Comparison of ENCODE assay signal across 28 cellular contexts in the genomic region with DNA sequence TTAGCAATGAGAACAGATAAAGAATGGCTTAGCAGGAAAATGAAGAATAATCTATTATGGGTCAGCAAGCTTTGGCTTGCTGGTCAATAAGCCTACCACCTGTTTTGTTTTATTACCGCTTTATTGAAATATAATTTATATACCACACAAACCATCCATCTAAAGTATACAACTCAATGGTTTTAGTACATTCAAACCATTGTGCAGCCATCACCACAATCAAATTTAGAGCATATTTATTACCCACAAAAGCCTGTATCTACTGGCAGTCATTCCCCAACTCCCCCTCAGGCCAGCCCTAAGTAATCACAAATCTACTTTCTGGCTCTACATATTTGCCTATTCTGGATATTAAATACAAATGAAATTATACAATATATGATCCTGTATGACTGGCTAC.
"Had no signal": no experiment of that assay in that cellular context is flagged by ENCODE, and none has a peak within 500 bp of the region (broad histone marks: within the 10 kb centered on the region; RNA-seq: fewer than 3 reads in every experiment).

No MANE protein-coding gene starts in this region.

- H3K27ac Mint-ChIP-seq: activated naive CD4-positive, alpha-beta T cell treated with anti-CD3 and anti-CD28 coated beads, Interleukin-2, amount 50 U/mL, for 72 hours; stimulated activated naive B cell treated with anti-CD40 and anti-IgM and Interleukin-4, amounts not matched to agents 10 μg/mL and 1 μg/mL and 100 μg/mL, for 72 hours had no signal

- H3K27me3 ChIP-seq: adrenal gland, body of pancreas, gastrocnemius medialis, testis, transverse colon had no signal

- H3K4me3 ChIP-seq: adrenal gland, body of pancreas, coronary artery, gastrocnemius medialis, testis, transverse colon had no signal

- ATAC-seq: activated naive CD4-positive, alpha-beta T cell treated with anti-CD3 and anti-CD28 coated beads, Interleukin-2, amount 50 U/mL, for 72 hours; activated T-cell treated with anti-CD3 and anti-CD28 coated beads, Interleukin-2, amount 50 U/mL, for 72 hours; body of pancreas; effector memory CD8-positive, alpha-beta T cell; gastrocnemius medialis; left cardiac atrium; naive thymus-derived CD8-positive, alpha-beta T cell; right cardiac atrium; stimulated activated naive B cell treated with anti-CD40 and anti-IgM and Interleukin-4, amounts not matched to agents 10 μg/mL and 1 μg/mL and 100 μg/mL, for 72 hours had no signal

- H3K36me3 ChIP-seq: adrenal gland, gastrocnemius medialis, transverse colon had no signal

- H3K9me3 ChIP-seq: adrenal gland, body of pancreas, gastrocnemius medialis, testis, transverse colon had no signal

- H3K9me3 Mint-ChIP-seq: activated naive CD4-positive, alpha-beta T cell treated with anti-CD3 and anti-CD28 coated beads, Interleukin-2, amount 50 U/mL, for 72 hours; activated T-cell treated with anti-CD3 and anti-CD28 coated beads, Interleukin-2, amount 50 U/mL, for 72 hours; effector memory CD8-positive, alpha-beta T cell; naive thymus-derived CD8-positive, alpha-beta T cell; stimulated activated naive B cell treated with anti-CD40 and anti-IgM and Interleukin-4, amounts not matched to agents 10 μg/mL and 1 μg/mL and 100 μg/mL, for 72 hours had no signal

- DNase-seq: activated CD4-positive, alpha-beta T cell treated with anti-CD3 and anti-CD28 coated beads for 4 hours; activated CD4-positive, alpha-beta T cell treated with anti-CD3 and anti-CD28 coated beads, Interleukin-2, amount 50 U/mL, for 4 hours; activated naive CD4-positive, alpha-beta T cell; activated T-cell treated with anti-CD3 and anti-CD28 coated beads for 4 hours; activated T-cell treated with anti-CD3 and anti-CD28 coated beads, Interleukin-2, amount 50 U/mL, for 72 hours; adrenal gland; aorta; body of pancreas; cerebellar nuclear complex; effector memory CD8-positive, alpha-beta T cell; erythroblast; gastrocnemius medialis; glutamatergic neuron; islet precursor cell; left cardiac atrium; mesenchymal stem cell; naive thymus-derived CD8-positive, alpha-beta T cell; posterior cingulate gyrus; right cardiac atrium; stimulated activated CD4-positive, alpha-beta T cell treated with anti-CD3 and anti-CD28 coated beads, Interleukin-15, amount 100 ng/mL, for 24 hours; stimulated activated CD4-positive, alpha-beta T cell treated with anti-CD3 and anti-CD28 coated beads, Interleukin-2, amount 100 ng/mL, for 24 hours; stimulated activated naive B cell treated with anti-CD40 and anti-IgM and Interleukin-4, amounts not matched to agents 10 μg/mL and 1 μg/mL and 100 μg/mL, for 72 hours; T-helper 9 cell; testis; transverse colon had no signal

- H3K27ac ChIP-seq: adrenal gland, body of pancreas, coronary artery, gastrocnemius medialis, testis, transverse colon, VCaP had no signal

- H3K4me3 Mint-ChIP-seq: activated T-cell treated with anti-CD3 and anti-CD28 coated beads, Interleukin-2, amount 50 U/mL, for 72 hours; stimulated activated naive B cell treated with anti-CD40 and anti-IgM and Interleukin-4, amounts not matched to agents 10 μg/mL and 1 μg/mL and 100 μg/mL, for 72 hours had no signal

- H3K27me3 Mint-ChIP-seq: effector memory CD8-positive, alpha-beta T cell; naive thymus-derived CD8-positive, alpha-beta T cell; stimulated activated naive B cell treated with anti-CD40 and anti-IgM and Interleukin-4, amounts not matched to agents 10 μg/mL and 1 μg/mL and 100 μg/mL, for 72 hours had no signal
